In genomic region chr12:123089631-123090353, GRCh38 we compare ENCODE assay signal across 11 cellular contexts.
DNase-seq lines count a peak whose midpoint lies in the region; ATAC-seq lines count a peak whose summit lies in the region.
"Had no signal": no experiment of that assay in that cellular context is flagged by ENCODE, and none has a peak within 500 bp of the region (broad histone marks: within the 10 kb centered on the region; RNA-seq: fewer than 3 reads in every experiment).

No MANE protein-coding gene starts in this region.

- no peak overlapping the region for H3K4me3 Mint-ChIP-seq in T-helper 2 cell treated with Interferon-gamma antibody and Interleukin-4, amounts not matched to agents 5 μg/mL and 100 μg/mL, for 36 hours
- H3K4me3 Mint-ChIP-seq in CD8-positive, alpha-beta memory T cell: no peak overlapping the region

- no peaks in the 10 kb centered on the region for H3K36me3 ChIP-seq in CD8-positive, alpha-beta memory T cell (ENCODE audit: insufficient read depth, low read length)

- H3K9me3 ChIP-seq in CD8-positive, alpha-beta memory T cell (ENCODE audit: low read length): no peaks in the 10 kb centered on the region

- CTCF ChIA-PET in CD8-positive, alpha-beta memory T cell (lab: Charles Lee): no interaction called here

- H3K4me3 ChIP-seq in CD8-positive, alpha-beta memory T cell (ENCODE audit: low read length): no peak overlapping the region
- H3K4me3 ChIP-seq: lung had no signal

- ATAC-seq in esophagus mucosa: peak; percentile 67

- H3K27me3 ChIP-seq in CD8-positive, alpha-beta memory T cell (ENCODE audit: insufficient read depth, low read length, poor library complexity, severe bottlenecking): no peaks in the 10 kb centered on the region

- H3K4me1 Mint-ChIP-seq in T-helper 2 cell treated with Interferon-gamma antibody and Interleukin-4, amounts not matched to agents 5 μg/mL and 100 μg/mL, for 36 hours (ENCODE audit: low read depth): peaks cover 7% of the 10 kb centered on the region
- peaks cover 0 to 6% (median 5%) of the 10 kb centered on the region in 3 donors for H3K4me1 Mint-ChIP-seq in CD8-positive, alpha-beta memory T cell

- H3K27me3 Mint-ChIP-seq in T-helper 2 cell treated with Interferon-gamma antibody and Interleukin-4, amounts not matched to agents 5 μg/mL and 100 μg/mL, for 36 hours (ENCODE audit: low read depth): no peaks in the 10 kb centered on the region
- H3K27me3 Mint-ChIP-seq in CD8-positive, alpha-beta memory T cell: no peaks in the 10 kb centered on the region

- H3K4me1 ChIP-seq in CD8-positive, alpha-beta memory T cell (ENCODE audit: insufficient read depth, low read length): peaks cover 11% of the 10 kb centered on the region

- no peak overlapping the region for H3K27ac Mint-ChIP-seq in T-helper 2 cell treated with Interferon-gamma antibody and Interleukin-4, amounts not matched to agents 5 μg/mL and 100 μg/mL, for 36 hours
- peak overlapping the region in 4 of 8 donors; percentile 12 to 79 (median 44) for H3K27ac Mint-ChIP-seq in CD8-positive, alpha-beta memory T cell

- no peaks in the 10 kb centered on the region for H3K9me3 Mint-ChIP-seq in T-helper 2 cell treated with Interferon-gamma antibody and Interleukin-4, amounts not matched to agents 5 μg/mL and 100 μg/mL, for 36 hours
- no peaks in the 10 kb centered on the region for H3K9me3 Mint-ChIP-seq in CD8-positive, alpha-beta memory T cell

- H3K27ac ChIP-seq in CD8-positive, alpha-beta memory T cell (ENCODE audit: low read depth, low read length): no peak overlapping the region
- H3K27ac ChIP-seq: C4-2B had no signal

- H3K36me3 Mint-ChIP-seq in T-helper 2 cell treated with Interferon-gamma antibody and Interleukin-4, amounts not matched to agents 5 μg/mL and 100 μg/mL, for 36 hours (ENCODE audit: low read depth): no peaks in the 10 kb centered on the region
- H3K36me3 Mint-ChIP-seq in CD8-positive, alpha-beta memory T cell: peaks cover 0 to 2% (median 0%) of the 10 kb centered on the region in 3 donors

- POLR2A ChIA-PET in CD8-positive, alpha-beta memory T cell (lab: Charles Lee): no interaction called here

- peak; percentile 21 for DNase-seq in T-helper 2 cell treated with Interferon-gamma antibody and Interleukin-4, amounts not matched to agents 5 μg/mL and 100 μg/mL, for 36 hours (ENCODE audit: low spot score)
- DNase-seq in T-helper 2 cell (no peak), RPMI7951 (ENCODE audit: low read depth) (peak; percentile 96), smooth muscle cell of the brain vasculature (ENCODE audit: low read depth, low spot score) (peak; percentile 67), NCI-H1105 (lab: John Stamatoyannopoulos, UW) (no peak), germinal center (ENCODE audit: low spot score) (no peak)
- DNase-seq in CD8-positive, alpha-beta memory T cell: no peak
- DNase-seq: NCI-H2171 had no signal

Comparison
In these comparisons a context has a peak if more than half of its experiments do, and no peak if none do; other contexts are left out.
1. DNase-seq: peak in T-helper 2 cell treated with Interferon-gamma antibody and Interleukin-4, amounts not matched to agents 5 μg/mL and 100 μg/mL, for 36 hours (single experiment), RPMI7951 (single experiment) and smooth muscle cell of the brain vasculature (single experiment); none in T-helper 2 cell (0 of 5), CD8-positive, alpha-beta memory T cell (0 of 5), NCI-H1105 (single experiment) and germinal center (single experiment).